ENCODE assay signal across 18 cellular contexts in genomic region chr19:19774354-19775033, GRCh38. TPM values are rescaled to one million over a fixed set of nuclear protein-coding genes. Genes with fewer than 3 reads are reported as not detected.
DNase-seq lines count a peak whose midpoint lies in the region; ATAC-seq and TF ChIP-seq lines count a peak whose summit lies in the region.
"Had no signal": no experiment of that assay in that cellular context is flagged by ENCODE, and none has a peak within 500 bp of the region (broad histone marks: within the 10 kb centered on the region; RNA-seq: fewer than 3 reads in every experiment).

No MANE protein-coding gene starts in this region.

- H3K27ac ChIP-seq in Karpas-422 (ENCODE audit: low read length): no peak overlapping the region
- H3K27ac ChIP-seq: lower lobe of right lung, thoracic aorta had no signal

- no peaks in the 10 kb centered on the region for H4K20me1 ChIP-seq in Karpas-422 (ENCODE audit: insufficient read depth, low read depth, low read length)

- H3K4me1 ChIP-seq in Karpas-422 (ENCODE audit: low read length): peaks cover 23% of the 10 kb centered on the region

- no peak overlapping the region; the same call in 1 of the 2 replicates for H3K27ac Mint-ChIP-seq in WTC11
- no peak overlapping the region for H3K27ac Mint-ChIP-seq in natural killer cell treated with Interleukin-12 subunit alpha and Interleukin-12 subunit beta and Interleukin-15 and Interleukin-18, amount 100 ng/mL, for 72 hours
- H3K27ac Mint-ChIP-seq: GM23338 had no signal

- H3K4me1 Mint-ChIP-seq in WTC11: peaks cover 25% of the 10 kb centered on the region
- H3K4me1 Mint-ChIP-seq in natural killer cell treated with Interleukin-12 subunit alpha and Interleukin-12 subunit beta and Interleukin-15 and Interleukin-18, amount 100 ng/mL, for 72 hours (ENCODE audit: low read depth in 2 of 2): peaks cover 29 to 40% of the 10 kb centered on the region in 2 donors

- H3K9me3 Mint-ChIP-seq in WTC11: 0 out of 2 replicates have a peak, but pooled peaks cover 1% of the 10 kb centered on the region
- peaks cover 6% of the 10 kb centered on the region for H3K9me3 Mint-ChIP-seq in natural killer cell treated with Interleukin-12 subunit alpha and Interleukin-12 subunit beta and Interleukin-15 and Interleukin-18, amount 100 ng/mL, for 72 hours
- H3K9me3 Mint-ChIP-seq: GM23338 had no signal

- DNase-seq in DMS 273 (lab: John Stamatoyannopoulos, UW; ENCODE audit: unreplicated experiment) (peak; percentile 33), DMS 273 treated with DMSO at 0.1 percent for 48 hours (lab: John Stamatoyannopoulos, UW) (no peak), Karpas-422 (peak; percentile 39), WTC11 (ENCODE audit: low spot score) (no peak), NCI-H1694 treated with DMSO at 0.1 percent for 48 hours (lab: John Stamatoyannopoulos, UW) (no peak)
- no peak for DNase-seq in natural killer cell treated with Interleukin-12 subunit alpha and Interleukin-12 subunit beta and Interleukin-15 and Interleukin-18, amount 100 ng/mL, for 72 hours (ENCODE audit: low spot score)
- no peak for DNase-seq in stimulated activated CD4-positive, alpha-beta T cell treated with anti-CD3 and anti-CD28 coated beads, Interleukin-1b, Interleukin-23, amount 100 ng/mL, for 48 hours
- no peak for DNase-seq in stimulated activated CD4-positive, alpha-beta T cell treated with anti-CD3 and anti-CD28 coated beads, Interleukin-15, amount 100 ng/mL, for 24 hours
- DNase-seq: activated CD4-positive, alpha-beta T cell treated with anti-CD3 and anti-CD28 coated beads for 4 hours; anterior cingulate cortex; gastrocnemius medialis; lower lobe of right lung; NCI-H2081; NCI-H526 treated with DMSO at 0.1 percent for 48 hours; right cardiac atrium; stimulated activated CD4-positive, alpha-beta T cell treated with anti-CD3 and anti-CD28 coated beads, Interleukin-2, amount 100 ng/mL, for 24 hours had no signal

- peaks cover 13% of the 10 kb centered on the region for H3K36me3 Mint-ChIP-seq in WTC11
- peaks cover 10% of the 10 kb centered on the region for H3K36me3 Mint-ChIP-seq in natural killer cell treated with Interleukin-12 subunit alpha and Interleukin-12 subunit beta and Interleukin-15 and Interleukin-18, amount 100 ng/mL, for 72 hours

- H3K27me3 Mint-ChIP-seq in WTC11 (ENCODE audit: low read depth): no peaks in the 10 kb centered on the region
- no peaks in the 10 kb centered on the region for H3K27me3 Mint-ChIP-seq in natural killer cell treated with Interleukin-12 subunit alpha and Interleukin-12 subunit beta and Interleukin-15 and Interleukin-18, amount 100 ng/mL, for 72 hours

- no peak overlapping the region for H3K9ac ChIP-seq in Karpas-422 (ENCODE audit: low read length)

- peaks cover 2% of the 10 kb centered on the region; the same call in 1 of the 2 replicates for H3K9me3 ChIP-seq in Karpas-422 (ENCODE audit: low read length)
- H3K9me3 ChIP-seq: gastrocnemius medialis, lower lobe of right lung, thoracic aorta had no signal

- H2AFZ ChIP-seq in Karpas-422 (ENCODE audit: low read length): no peak overlapping the region
- H2AFZ ChIP-seq: GM23338 had no signal

- no peak for TF ChIP-seq CTCF in WTC11 (IDR thresholded peaks at IDR 0.05)

- POLR2A ChIA-PET in WTC11 (lab: Charles Lee): no interaction called here

- peaks cover 15% of the 10 kb centered on the region for H3K36me3 ChIP-seq in Karpas-422 (ENCODE audit: insufficient read depth, low read length)
- H3K36me3 ChIP-seq: gastrocnemius medialis, lower lobe of right lung, thoracic aorta had no signal

- no peak for ATAC-seq in WTC11
- ATAC-seq in natural killer cell treated with Interleukin-12 subunit alpha and Interleukin-12 subunit beta and Interleukin-15 and Interleukin-18, amount 100 ng/mL, for 72 hours: no peak
- ATAC-seq: gastrocnemius medialis, GM23338, lower lobe of right lung, right cardiac atrium had no signal

- CTCF ChIA-PET in WTC11 (lab: Charles Lee): no interaction called here

- peaks cover 28% of the 10 kb centered on the region for H3K79me2 ChIP-seq in Karpas-422 (ENCODE audit: low read length)

- no peak overlapping the region for H3K4me3 ChIP-seq in Karpas-422 (ENCODE audit: low read length)
- H3K4me3 ChIP-seq: lower lobe of right lung, thoracic aorta had no signal

- peak overlapping the region; percentile 98; the same call in 1 of the 2 replicates for H3K4me3 Mint-ChIP-seq in WTC11
- H3K4me3 Mint-ChIP-seq in natural killer cell treated with Interleukin-12 subunit alpha and Interleukin-12 subunit beta and Interleukin-15 and Interleukin-18, amount 100 ng/mL, for 72 hours: peak overlapping the region; percentile 25

- no peaks in the 10 kb centered on the region for H3K9me2 ChIP-seq in Karpas-422 (replicated peaks; ENCODE audit: insufficient read depth, low read length)

- no peak overlapping the region for H3K4me2 ChIP-seq in Karpas-422 (ENCODE audit: low read depth, low read length, poor library complexity, severe bottlenecking)

- no peaks in the 10 kb centered on the region for H3K27me3 ChIP-seq in Karpas-422 (ENCODE audit: low read length)
- H3K27me3 ChIP-seq: gastrocnemius medialis had no signal

TF ChIP-seq in WTC11, 78 proteins besides CTCF, POLR2A, EP300 and RAD21:
- no peak for TF ChIP-seq E2F4 (CRISPR knock-in tag; IDR thresholded peaks at IDR 0.05; ENCODE audit: borderline replicate concordance, low read depth)
- no peak for TF ChIP-seq NFATC4 (CRISPR knock-in tag; IDR thresholded peaks at IDR 0.05)
- TF ChIP-seq ZNF416 (CRISPR knock-in tag; IDR thresholded peaks at IDR 0.05): no peak
- no peak for TF ChIP-seq SP1 (CRISPR knock-in tag; conservative IDR thresholded peaks at IDR 0.05)
- no peak for TF ChIP-seq MLX (CRISPR knock-in tag; IDR thresholded peaks at IDR 0.05)
- TF ChIP-seq ZNF423 (CRISPR knock-in tag; IDR thresholded peaks at IDR 0.05): no peak
- TF ChIP-seq HMGXB4 (CRISPR knock-in tag; IDR thresholded peaks at IDR 0.05): no peak
- no peak for TF ChIP-seq SMAD3 (CRISPR knock-in tag; IDR thresholded peaks at IDR 0.05; ENCODE audit: borderline replicate concordance)
- no peak for TF ChIP-seq E2F5 (CRISPR knock-in tag; IDR thresholded peaks at IDR 0.05)

RNA-seq across cellular contexts. Expression of gene ZNF14, which starts 41.6 kb away (rescaled TPM):
- total RNA-seq in Karpas-422 (2014; rRNA removed; shearing (Covaris generic); ENCODE audit: low replicate concordance): 9.2 and 12.1 TPM in 2 replicates
- 5.7 to 6.6 TPM (median 6.6 TPM) in 3 replicates for total RNA-seq in WTC11 (2021)
- 1 to 10 TPM; 5.4 to 6.7 TPM for total RNA-seq in natural killer cell treated with Interleukin-12 subunit alpha and Interleukin-12 subunit beta and Interleukin-15 and Interleukin-18, amount 100 ng/mL, for 72 hours

RNA-seq across cellular contexts. Expression of gene ZNF506, which starts 47.1 kb away (rescaled TPM):
- 31.2 and 44.1 TPM in 2 replicates for total RNA-seq in Karpas-422 (2014; rRNA removed; shearing (Covaris generic); ENCODE audit: low replicate concordance)
- total RNA-seq in WTC11 (2021): 15.7 to 20.8 TPM (median 17.9 TPM) in 3 replicates
- 10 to 100 TPM; 21.1 to 37.9 TPM for total RNA-seq in natural killer cell treated with Interleukin-12 subunit alpha and Interleukin-12 subunit beta and Interleukin-15 and Interleukin-18, amount 100 ng/mL, for 72 hours

Comparison
In these comparisons a context has a peak if more than half of its experiments do, and no peak if none do; other contexts are left out.
1. DNase-seq: peak in DMS 273 (single experiment) and Karpas-422 (single experiment); none in DMS 273 treated with DMSO at 0.1 percent for 48 hours (single experiment), WTC11 (single experiment), natural killer cell treated with Interleukin-12 subunit alpha and Interleukin-12 subunit beta and Interleukin-15 and Interleukin-18, amount 100 ng/mL, for 72 hours (single experiment), stimulated activated CD4-positive, alpha-beta T cell treated with anti-CD3 and anti-CD28 coated beads, Interleukin-1b, Interleukin-23, amount 100 ng/mL, for 48 hours (single experiment), NCI-H1694 treated with DMSO at 0.1 percent for 48 hours (single experiment) and stimulated activated CD4-positive, alpha-beta T cell treated with anti-CD3 and anti-CD28 coated beads, Interleukin-15, amount 100 ng/mL, for 24 hours (single experiment).